Comparison of ENCODE assay signal across 8 cellular contexts in genomic region chr15:44102675-44103254, GRCh38.
DNase-seq lines count a peak whose midpoint lies in the region; ATAC-seq, FAIRE-seq and TF ChIP-seq lines count a peak whose summit lies in the region.

No MANE protein-coding gene starts in this region.

- no peaks in the 10 kb centered on the region for H3K9me3 Mint-ChIP-seq in brain
- H3K9me3 Mint-ChIP-seq in activated T-cell treated with anti-CD3 and anti-CD28 coated beads, Interleukin-2, amount 50 U/mL, for 72 hours = no peaks in the 10 kb centered on the region

- H3K36me3 Mint-ChIP-seq in brain = no peaks in the 10 kb centered on the region
- H3K36me3 Mint-ChIP-seq in activated T-cell treated with anti-CD3 and anti-CD28 coated beads, Interleukin-2, amount 50 U/mL, for 72 hours (ENCODE audit: insufficient read depth in 2 of 2) = no peaks in the 10 kb centered on the region

- no peak for ATAC-seq in HG03565 (IDR thresholded peaks at IDR 0.05; ENCODE audit: unreplicated experiment)
- ATAC-seq in activated T-cell treated with anti-CD3 and anti-CD28 coated beads, Interleukin-2, amount 50 U/mL, for 72 hours (replicated peaks in 1 of 2) = no peak

- H3K27ac Mint-ChIP-seq in brain = peak overlapping the region in 3 of 5 experiments; percentile 33 to 59 (median 58)
- no peak overlapping the region for H3K27ac Mint-ChIP-seq in activated T-cell treated with anti-CD3 and anti-CD28 coated beads, Interleukin-2, amount 50 U/mL, for 72 hours

- TF ChIP-seq CTCF in brain (conservative IDR thresholded peaks at IDR 0.05) = no peak

- no peaks in the 10 kb centered on the region for H3K27me3 Mint-ChIP-seq in brain
- peaks cover 13% of the 10 kb centered on the region for H3K27me3 Mint-ChIP-seq in activated T-cell treated with anti-CD3 and anti-CD28 coated beads, Interleukin-2, amount 50 U/mL, for 72 hours (ENCODE audit: low read depth)

- no peak for FAIRE-seq in urothelium cell line (lab: Jason Lieb, UNC)

- DNase-seq in NCI-H2171 treated with DMSO at 0.1 percent for 48 hours (lab: John Stamatoyannopoulos, UW) (peak; percentile 15), NCI-H2171 (lab: John Stamatoyannopoulos, UW) (no peak), islet precursor cell (peak; percentile 65), urothelium cell line (ENCODE audit: low spot score) (peak; percentile 43), NCI-H524 (lab: John Stamatoyannopoulos, UW) (no peak)
- DNase-seq in activated T-cell treated with anti-CD3 and anti-CD28 coated beads, Interleukin-2, amount 50 U/mL, for 72 hours = no peak

- peaks cover 30% of the 10 kb centered on the region for H3K4me1 Mint-ChIP-seq in brain
- H3K4me1 Mint-ChIP-seq in activated T-cell treated with anti-CD3 and anti-CD28 coated beads, Interleukin-2, amount 50 U/mL, for 72 hours (ENCODE audit: low read depth) = no peaks in the 10 kb centered on the region

- H3K4me3 Mint-ChIP-seq in brain = no peak overlapping the region
- no peak overlapping the region for H3K4me3 Mint-ChIP-seq in activated T-cell treated with anti-CD3 and anti-CD28 coated beads, Interleukin-2, amount 50 U/mL, for 72 hours

Comparison
In these comparisons a context has a peak if more than half of its experiments do, and no peak if none do; other contexts are left out.
1. DNase-seq: peak in NCI-H2171 treated with DMSO at 0.1 percent for 48 hours (single experiment), islet precursor cell (single experiment) and urothelium cell line (single experiment); none in NCI-H2171 (single experiment), activated T-cell treated with anti-CD3 and anti-CD28 coated beads, Interleukin-2, amount 50 U/mL, for 72 hours (0 of 2) and NCI-H524 (0 of 2).